ENCODE assay signal across 14 cellular contexts in the genomic region with DNA sequence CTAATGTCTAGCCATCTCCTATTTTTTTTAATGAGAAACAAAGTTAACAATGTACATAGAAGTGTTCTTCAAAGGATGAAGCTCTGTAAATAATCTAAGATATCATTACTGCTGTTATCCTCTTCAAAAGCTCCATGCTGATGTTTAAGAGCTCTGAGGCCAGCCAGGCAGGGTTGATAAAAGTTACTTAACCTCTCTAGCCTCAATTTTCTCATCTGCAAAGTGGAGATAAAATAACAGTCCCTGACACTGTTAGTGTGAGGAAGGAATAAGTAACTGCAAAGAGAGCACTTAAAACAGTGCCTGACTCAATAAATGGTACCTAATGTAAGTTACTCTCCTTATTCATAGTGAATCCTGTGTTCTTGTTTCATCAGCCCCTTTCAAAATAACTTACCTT.
DNase-seq lines count a peak whose midpoint lies in the region; ATAC-seq and TF ChIP-seq lines count a peak whose summit lies in the region.
"Had no signal": no experiment of that assay in that cellular context is flagged by ENCODE, and none has a peak within 500 bp of the region (broad histone marks: within the 10 kb centered on the region; RNA-seq: fewer than 3 reads in every experiment).

No MANE protein-coding gene starts in this region.

- no peaks in the 10 kb centered on the region for H3K27me3 ChIP-seq in endodermal cell (ENCODE audit: control insufficient read depth, insufficient read depth, low read length, poor library complexity, severe bottlenecking)
- H3K27me3 ChIP-seq in sigmoid colon = no peaks in the 10 kb centered on the region
- H3K27me3 ChIP-seq in spleen (replicated peaks in 1 of 7) = no peaks in the 10 kb centered on the region

- no peaks in the 10 kb centered on the region for H3K4me1 ChIP-seq in endodermal cell (ENCODE audit: control insufficient read depth, insufficient read depth, low read length)
- H3K4me1 ChIP-seq in sigmoid colon = peaks cover 0 to 68% (median 61%) of the 10 kb centered on the region in 4 donors
- H3K4me1 ChIP-seq in spleen = peaks cover 0 to 25% (median 10%) of the 10 kb centered on the region in 6 donors

- no peak overlapping the region for H3K4me3 Mint-ChIP-seq in HFFc6
- H3K4me3 Mint-ChIP-seq in endodermal cell = no peak overlapping the region
- H3K4me3 Mint-ChIP-seq: CD8-positive, alpha-beta T cell had no signal

- H3K9ac ChIP-seq in endodermal cell (ENCODE audit: extremely low read depth, low read length, poor library complexity, severe bottlenecking) = no peak overlapping the region

- no peaks in the 10 kb centered on the region for H3K27me3 Mint-ChIP-seq in HFFc6 (ENCODE audit: insufficient read depth)
- no peaks in the 10 kb centered on the region for H3K27me3 Mint-ChIP-seq in endodermal cell (ENCODE audit: insufficient read depth)

- peaks cover 79% of the 10 kb centered on the region for H3K36me3 ChIP-seq in endodermal cell (ENCODE audit: control insufficient read depth, insufficient read depth, low read length)
- H3K36me3 ChIP-seq in sigmoid colon = no peaks in the 10 kb centered on the region
- H3K36me3 ChIP-seq in spleen = no peaks in the 10 kb centered on the region

- DNase-seq in HFFc6 (no peak), OCI-M1 (lab: John Stamatoyannopoulos, UW) (peak; percentile 26), endodermal cell (no peak), sigmoid colon (no peak), spleen (no peak), NCI-H774 (lab: John Stamatoyannopoulos, UW) (no peak)
- DNase-seq: CD8-positive, alpha-beta T cell; NCI-H1048; NCI-H1694 treated with DMSO at 0.1 percent for 48 hours; NCI-H446; NCI-H82; SW 1271 had no signal

- intact Hi-C loops in sigmoid colon (cut with DNase I) = no loop called here
- intact Hi-C loops in spleen (cut with DNase I; ENCODE audit: low total_unique reads) = no loop called here

- H3K9me3 ChIP-seq in endodermal cell (ENCODE audit: control insufficient read depth, low read length) = peaks cover 39% of the 10 kb centered on the region
- H3K9me3 ChIP-seq in sigmoid colon = no peaks in the 10 kb centered on the region
- H3K9me3 ChIP-seq in spleen = no peaks in the 10 kb centered on the region

- H3K27ac Mint-ChIP-seq in HFFc6 = peak overlapping the region; percentile 91
- no peak overlapping the region for H3K27ac Mint-ChIP-seq in endodermal cell
- H3K27ac Mint-ChIP-seq: CD8-positive, alpha-beta T cell had no signal

- TF ChIP-seq CTCF in HFFc6 (IDR thresholded peaks at IDR 0.05) = no peak
- TF ChIP-seq CTCF in endodermal cell (conservative IDR thresholded peaks at IDR 0.05) = no peak
- TF ChIP-seq CTCF in sigmoid colon (IDR thresholded peaks at IDR 0.05) = no peak
- no peak for TF ChIP-seq CTCF in spleen (IDR thresholded peaks at IDR 0.05 in 8 of 11, conservative IDR thresholded peaks at IDR 0.05 in 3 of 11)

- no peak for ATAC-seq in GM19455 (IDR thresholded peaks at IDR 0.05; ENCODE audit: unreplicated experiment)
- no peak for ATAC-seq in GM18517 (IDR thresholded peaks at IDR 0.05; ENCODE audit: unreplicated experiment)
- ATAC-seq: CD8-positive, alpha-beta T cell had no signal

- H3K4me1 Mint-ChIP-seq in HFFc6 (ENCODE audit: low read depth) = peaks cover 76% of the 10 kb centered on the region
- peaks cover 14% of the 10 kb centered on the region for H3K4me1 Mint-ChIP-seq in endodermal cell

- no peak for TF ChIP-seq EP300 in sigmoid colon (IDR thresholded peaks at IDR 0.05)

- peak overlapping the region; percentile 20 for H3K4me3 ChIP-seq in endodermal cell (ENCODE audit: low read length)
- H3K4me3 ChIP-seq in sigmoid colon = no peak overlapping the region
- H3K4me3 ChIP-seq in spleen = no peak overlapping the region

- H3K27ac ChIP-seq in endodermal cell (ENCODE audit: low read depth, low read length) = no peak overlapping the region
- peak overlapping the region in 3 of 4 donors; percentile 1 to 71 (median 53) for H3K27ac ChIP-seq in sigmoid colon
- H3K27ac ChIP-seq in spleen = no peak overlapping the region

- TF ChIP-seq POLR2A in sigmoid colon (IDR thresholded peaks at IDR 0.05) (no peak), spleen (IDR thresholded peaks at IDR 0.05) (no peak)

- peaks cover 12% of the 10 kb centered on the region for H3K36me3 Mint-ChIP-seq in HFFc6 (ENCODE audit: low read depth)
- peaks cover 85% of the 10 kb centered on the region for H3K36me3 Mint-ChIP-seq in endodermal cell (ENCODE audit: low read depth)
- H3K36me3 Mint-ChIP-seq: CD8-positive, alpha-beta T cell had no signal

- H3K9me3 Mint-ChIP-seq in HFFc6 (no peaks in the 10 kb centered on the region), endodermal cell (peaks cover 40% of the 10 kb centered on the region)

Comparison
In these comparisons a context has a peak if more than half of its experiments do, and no peak if none do; other contexts are left out.
1. H3K27ac ChIP-seq: peak in sigmoid colon (3 of 4); none in endodermal cell (single experiment) and spleen (0 of 8).